In the genomic region with DNA sequence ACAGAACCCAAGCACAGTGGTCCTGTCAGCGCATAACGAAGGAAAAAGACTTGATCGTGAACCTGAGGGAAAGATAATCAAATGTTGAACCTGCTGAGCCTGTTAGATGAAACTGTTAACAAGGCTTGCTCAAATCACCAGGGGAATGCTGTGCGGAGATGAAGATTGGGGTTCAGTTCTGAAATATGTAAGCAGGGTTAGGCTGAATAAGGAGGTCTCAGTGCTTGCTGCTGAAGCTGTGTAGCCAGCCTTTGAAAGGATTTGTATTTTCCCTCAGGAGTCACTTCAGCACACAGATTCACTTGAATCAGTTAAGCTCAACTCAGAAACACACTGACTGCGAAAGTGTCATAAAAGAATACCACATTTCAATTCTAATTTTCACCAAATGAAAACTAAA, we compare ENCODE assay signal across 1 cellular context.
TF ChIP-seq lines count a peak whose summit lies in the region.

No MANE protein-coding gene starts in this region.

TF ChIP-seq in GM23338, 12 proteins besides CTCF, POLR2A, EP300 and RAD21 (continued from another document):
- TF ChIP-seq, protein P1, sequence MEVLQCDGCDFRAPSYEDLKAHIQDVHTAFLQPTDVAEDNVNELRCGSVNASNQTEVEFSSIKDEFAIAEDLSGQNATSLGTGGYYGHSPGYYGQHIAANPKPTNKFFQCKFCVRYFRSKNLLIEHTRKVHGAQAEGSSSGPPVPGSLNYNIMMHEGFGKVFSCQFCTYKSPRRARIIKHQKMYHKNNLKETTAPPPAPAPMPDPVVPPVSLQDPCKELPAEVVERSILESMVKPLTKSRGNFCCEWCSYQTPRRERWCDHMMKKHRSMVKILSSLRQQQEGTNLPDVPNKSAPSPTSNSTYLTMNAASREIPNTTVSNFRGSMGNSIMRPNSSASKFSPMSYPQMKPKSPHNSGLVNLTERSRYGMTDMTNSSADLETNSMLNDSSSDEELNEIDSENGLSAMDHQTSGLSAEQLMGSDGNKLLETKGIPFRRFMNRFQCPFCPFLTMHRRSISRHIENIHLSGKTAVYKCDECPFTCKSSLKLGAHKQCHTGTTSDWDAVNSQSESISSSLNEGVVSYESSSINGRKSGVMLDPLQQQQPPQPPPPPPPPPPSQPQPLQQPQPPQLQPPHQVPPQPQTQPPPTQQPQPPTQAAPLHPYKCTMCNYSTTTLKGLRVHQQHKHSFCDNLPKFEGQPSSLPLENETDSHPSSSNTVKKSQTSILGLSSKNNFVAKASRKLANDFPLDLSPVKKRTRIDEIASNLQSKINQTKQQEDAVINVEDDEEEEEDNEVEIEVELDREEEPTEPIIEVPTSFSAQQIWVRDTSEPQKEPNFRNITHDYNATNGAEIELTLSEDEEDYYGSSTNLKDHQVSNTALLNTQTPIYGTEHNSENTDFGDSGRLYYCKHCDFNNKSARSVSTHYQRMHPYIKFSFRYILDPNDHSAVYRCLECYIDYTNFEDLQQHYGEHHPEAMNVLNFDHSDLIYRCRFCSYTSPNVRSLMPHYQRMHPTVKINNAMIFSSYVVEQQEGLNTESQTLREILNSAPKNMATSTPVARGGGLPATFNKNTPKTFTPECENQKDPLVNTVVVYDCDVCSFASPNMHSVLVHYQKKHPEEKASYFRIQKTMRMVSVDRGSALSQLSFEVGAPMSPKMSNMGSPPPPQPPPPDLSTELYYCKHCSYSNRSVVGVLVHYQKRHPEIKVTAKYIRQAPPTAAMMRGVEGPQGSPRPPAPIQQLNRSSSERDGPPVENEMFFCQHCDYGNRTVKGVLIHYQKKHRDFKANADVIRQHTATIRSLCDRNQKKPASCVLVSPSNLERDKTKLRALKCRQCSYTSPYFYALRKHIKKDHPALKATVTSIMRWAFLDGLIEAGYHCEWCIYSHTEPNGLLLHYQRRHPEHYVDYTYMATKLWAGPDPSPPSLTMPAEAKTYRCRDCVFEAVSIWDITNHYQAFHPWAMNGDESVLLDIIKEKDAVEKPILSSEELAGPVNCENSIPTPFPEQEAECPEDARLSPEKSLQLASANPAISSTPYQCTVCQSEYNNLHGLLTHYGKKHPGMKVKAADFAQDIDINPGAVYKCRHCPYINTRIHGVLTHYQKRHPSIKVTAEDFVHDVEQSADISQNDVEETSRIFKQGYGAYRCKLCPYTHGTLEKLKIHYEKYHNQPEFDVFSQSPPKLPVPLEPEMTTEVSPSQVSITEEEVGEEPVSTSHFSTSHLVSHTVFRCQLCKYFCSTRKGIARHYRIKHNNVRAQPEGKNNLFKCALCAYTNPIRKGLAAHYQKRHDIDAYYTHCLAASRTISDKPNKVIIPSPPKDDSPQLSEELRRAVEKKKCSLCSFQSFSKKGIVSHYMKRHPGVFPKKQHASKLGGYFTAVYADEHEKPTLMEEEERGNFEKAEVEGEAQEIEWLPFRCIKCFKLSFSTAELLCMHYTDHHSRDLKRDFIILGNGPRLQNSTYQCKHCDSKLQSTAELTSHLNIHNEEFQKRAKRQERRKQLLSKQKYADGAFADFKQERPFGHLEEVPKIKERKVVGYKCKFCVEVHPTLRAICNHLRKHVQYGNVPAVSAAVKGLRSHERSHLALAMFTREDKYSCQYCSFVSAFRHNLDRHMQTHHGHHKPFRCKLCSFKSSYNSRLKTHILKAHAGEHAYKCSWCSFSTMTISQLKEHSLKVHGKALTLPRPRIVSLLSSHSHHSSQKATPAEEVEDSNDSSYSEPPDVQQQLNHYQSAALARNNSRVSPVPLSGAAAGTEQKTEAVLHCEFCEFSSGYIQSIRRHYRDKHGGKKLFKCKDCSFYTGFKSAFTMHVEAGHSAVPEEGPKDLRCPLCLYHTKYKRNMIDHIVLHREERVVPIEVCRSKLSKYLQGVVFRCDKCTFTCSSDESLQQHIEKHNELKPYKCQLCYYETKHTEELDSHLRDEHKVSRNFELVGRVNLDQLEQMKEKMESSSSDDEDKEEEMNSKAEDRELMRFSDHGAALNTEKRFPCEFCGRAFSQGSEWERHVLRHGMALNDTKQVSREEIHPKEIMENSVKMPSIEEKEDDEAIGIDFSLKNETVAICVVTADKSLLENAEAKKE (CRISPR knock-in tag; IDR thresholded peaks at IDR 0.05) = no peak
- TF ChIP-seq CREB1 (CRISPR knock-in tag; IDR thresholded peaks at IDR 0.05; ENCODE audit: low read depth) (no peak), JUNB (IDR thresholded peaks at IDR 0.05; ENCODE audit: unreplicated experiment) (no peak), NANOG (IDR thresholded peaks at IDR 0.05; ENCODE audit: borderline replicate concordance) (no peak)
- TF ChIP-seq, protein P2, sequence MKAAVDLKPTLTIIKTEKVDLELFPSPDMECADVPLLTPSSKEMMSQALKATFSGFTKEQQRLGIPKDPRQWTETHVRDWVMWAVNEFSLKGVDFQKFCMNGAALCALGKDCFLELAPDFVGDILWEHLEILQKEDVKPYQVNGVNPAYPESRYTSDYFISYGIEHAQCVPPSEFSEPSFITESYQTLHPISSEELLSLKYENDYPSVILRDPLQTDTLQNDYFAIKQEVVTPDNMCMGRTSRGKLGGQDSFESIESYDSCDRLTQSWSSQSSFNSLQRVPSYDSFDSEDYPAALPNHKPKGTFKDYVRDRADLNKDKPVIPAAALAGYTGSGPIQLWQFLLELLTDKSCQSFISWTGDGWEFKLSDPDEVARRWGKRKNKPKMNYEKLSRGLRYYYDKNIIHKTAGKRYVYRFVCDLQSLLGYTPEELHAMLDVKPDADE (IDR thresholded peaks at IDR 0.05) = no peak
TF ChIP-seq in GM23338: peak in this region for 0.
